ENCODE assay signal across 23 cellular contexts in genomic region chr1:160359559-160360226, GRCh38. TPM values are rescaled to one million over a fixed set of nuclear protein-coding genes. Genes with fewer than 3 reads are reported as not detected.
DNase-seq lines count a peak whose midpoint lies in the region; ATAC-seq and TF ChIP-seq lines count a peak whose summit lies in the region.
"Had no signal": no experiment of that assay in that cellular context is flagged by ENCODE, and none has a peak within 500 bp of the region (broad histone marks: within the 10 kb centered on the region; RNA-seq: fewer than 3 reads in every experiment).

No MANE protein-coding gene starts in this region.

- no peaks in the 10 kb centered on the region for H3K27me3 Mint-ChIP-seq in activated T-helper 1 cell treated with anti-CD3 and anti-CD28 coated beads, Interleukin-12 subunit alpha, Interleukin-12 subunit beta, Interleukin-2, Interleukin-4 antibody, amounts not matched to agents 30 ng/mL and 10 ng/mL and 1 ng/mL, durations not matched to agents 14 hours and 24 hours and 36 hours (ENCODE audit: insufficient read depth)
- H3K27me3 Mint-ChIP-seq: CD4-positive, CD25-positive, alpha-beta regulatory T cell had no signal

- intact Hi-C loops in activated T-helper 1 cell treated with anti-CD3 and anti-CD28 coated beads, Interleukin-12 subunit alpha, Interleukin-12 subunit beta, Interleukin-2, Interleukin-4 antibody, amounts not matched to agents 30 ng/mL and 10 ng/mL and 1 ng/mL, durations not matched to agents 14 hours and 24 hours and 36 hours (cut with micrococcal nuclease): no loop called here

- peaks cover 42% of the 10 kb centered on the region for H3K36me3 Mint-ChIP-seq in activated T-helper 1 cell treated with anti-CD3 and anti-CD28 coated beads, Interleukin-12 subunit alpha, Interleukin-12 subunit beta, Interleukin-2, Interleukin-4 antibody, amounts not matched to agents 30 ng/mL and 10 ng/mL and 1 ng/mL, durations not matched to agents 14 hours and 24 hours and 36 hours (ENCODE audit: low read depth)

- H3K4me1 Mint-ChIP-seq in activated T-helper 1 cell treated with anti-CD3 and anti-CD28 coated beads, Interleukin-12 subunit alpha, Interleukin-12 subunit beta, Interleukin-2, Interleukin-4 antibody, amounts not matched to agents 30 ng/mL and 10 ng/mL and 1 ng/mL, durations not matched to agents 14 hours and 24 hours and 36 hours (ENCODE audit: low read depth): no peaks in the 10 kb centered on the region

- no peaks in the 10 kb centered on the region for H3K27me3 ChIP-seq in WERI-Rb-1 (ENCODE audit: insufficient read depth, low read depth, severe bottlenecking)
- no peaks in the 10 kb centered on the region for H3K27me3 ChIP-seq in skeletal muscle tissue (ENCODE audit: control insufficient read depth in 3 of 3, insufficient read depth in 3 of 3, low read length in 3 of 3)
- H3K27me3 ChIP-seq: neural progenitor cell, SJCRH30 had no signal

- peak; percentile 24 for DNase-seq in activated CD8-positive, alpha-beta memory T cell treated with anti-CD3 and anti-CD28 coated beads for 24 hours
- no peak for DNase-seq in activated CD8-positive, alpha-beta memory T cell treated with anti-CD3 and anti-CD28 coated beads, Interleukin-2, amount 50 U/mL, for 4 hours
- DNase-seq in WERI-Rb-1 (no peak), fibroblast of peridontal ligament (ENCODE audit: extremely low read depth) (peak; percentile 26), AML-193 (lab: John Stamatoyannopoulos, UW) (no peak)
- DNase-seq in activated T-helper 1 cell treated with anti-CD3 and anti-CD28 coated beads, Interleukin-12 subunit alpha, Interleukin-12 subunit beta, Interleukin-2, Interleukin-4 antibody, amounts not matched to agents 30 ng/mL and 10 ng/mL and 1 ng/mL, durations not matched to agents 14 hours and 24 hours and 36 hours (ENCODE audit: low spot score): no peak
- DNase-seq: activated CD4-positive, alpha-beta T cell treated with anti-CD3 and anti-CD28 coated beads for 1 hour; activated CD8-positive, alpha-beta memory T cell treated with anti-CD3 and anti-CD28 coated beads, Interleukin-2, amount 50 U/mL, for 48 hours; activated gamma-delta T cell treated with Interleukin-2 at 50 U/mL for 16 hours; CD4-positive, CD25-positive, alpha-beta regulatory T cell; DND-41; NCI-H1694 treated with DMSO at 0.1 percent for 48 hours; NCI-H526; SJCRH30; stimulated activated naive CD4-positive, alpha-beta T cell treated with Interleukin-2 at 50 U/mL for 16 hours; T-helper 2 cell had no signal

- no peak overlapping the region for H3K27ac Mint-ChIP-seq in activated T-helper 1 cell treated with anti-CD3 and anti-CD28 coated beads, Interleukin-12 subunit alpha, Interleukin-12 subunit beta, Interleukin-2, Interleukin-4 antibody, amounts not matched to agents 30 ng/mL and 10 ng/mL and 1 ng/mL, durations not matched to agents 14 hours and 24 hours and 36 hours
- H3K27ac Mint-ChIP-seq: mesothelial cell of epicardium, neural progenitor cell had no signal

- H3K36me3 ChIP-seq in WERI-Rb-1 (peaks cover 63% of the 10 kb centered on the region), skeletal muscle tissue (ENCODE audit: control insufficient read depth in 3 of 3, insufficient read depth in 3 of 3, low read length in 3 of 3) (peaks cover 38 to 45% (median 40%) of the 10 kb centered on the region in 3 donors)

- ATAC-seq in HG03571 (IDR thresholded peaks at IDR 0.05; ENCODE audit: unreplicated experiment): no peak
- ATAC-seq: A549 had no signal

- H3K4me3 ChIP-seq in WERI-Rb-1 (ENCODE audit: low read depth, low read length) (no peak overlapping the region), skeletal muscle tissue (ENCODE audit: low read length in 3 of 3) (no peak overlapping the region)
- H3K4me3 ChIP-seq: A549, neural progenitor cell, SJCRH30 had no signal

- TF ChIP-seq CTCF in WERI-Rb-1 (IDR thresholded peaks at IDR 0.05; ENCODE audit: low read depth, low read length): peak; percentile 30

- H3K9me3 ChIP-seq in WERI-Rb-1 (ENCODE audit: severe bottlenecking): no peaks in the 10 kb centered on the region
- no peaks in the 10 kb centered on the region for H3K9me3 ChIP-seq in skeletal muscle tissue (ENCODE audit: control insufficient read depth in 3 of 3, low read length in 3 of 3)
- H3K9me3 ChIP-seq: A549, SJCRH30 had no signal

- peak overlapping the region; percentile 99 for H3K27ac ChIP-seq in WERI-Rb-1
- H3K27ac ChIP-seq in skeletal muscle tissue (ENCODE audit: low read depth, low read length): peak overlapping the region; percentile 17
- H3K27ac ChIP-seq: A549, neural progenitor cell, SJCRH30 had no signal

- no peak overlapping the region for H3K9ac ChIP-seq in skeletal muscle tissue (ENCODE audit: low read depth in 1 of 3, low read length in 3 of 3)
- H3K9ac ChIP-seq: neural progenitor cell had no signal

- H3K4me1 ChIP-seq in skeletal muscle tissue (ENCODE audit: control insufficient read depth in 3 of 3, insufficient read depth in 3 of 3, low read length in 3 of 3): peaks cover 6 to 14% (median 13%) of the 10 kb centered on the region in 3 donors

- no peak overlapping the region for H3K4me3 Mint-ChIP-seq in activated T-helper 1 cell treated with anti-CD3 and anti-CD28 coated beads, Interleukin-12 subunit alpha, Interleukin-12 subunit beta, Interleukin-2, Interleukin-4 antibody, amounts not matched to agents 30 ng/mL and 10 ng/mL and 1 ng/mL, durations not matched to agents 14 hours and 24 hours and 36 hours
- H3K4me3 Mint-ChIP-seq: CD4-positive, CD25-positive, alpha-beta regulatory T cell; mesothelial cell of epicardium; neural progenitor cell had no signal

- no peaks in the 10 kb centered on the region for H3K9me3 Mint-ChIP-seq in activated T-helper 1 cell treated with anti-CD3 and anti-CD28 coated beads, Interleukin-12 subunit alpha, Interleukin-12 subunit beta, Interleukin-2, Interleukin-4 antibody, amounts not matched to agents 30 ng/mL and 10 ng/mL and 1 ng/mL, durations not matched to agents 14 hours and 24 hours and 36 hours
- H3K9me3 Mint-ChIP-seq: CD4-positive, CD25-positive, alpha-beta regulatory T cell; mesothelial cell of epicardium; neural progenitor cell had no signal

RNA-seq across cellular contexts. Expression of gene NHLH1, which starts 7.2 kb away (rescaled TPM):
- not detected for total RNA-seq in skeletal muscle tissue
- total RNA-seq in activated T-helper 1 cell treated with anti-CD3 and anti-CD28 coated beads, Interleukin-12 subunit alpha, Interleukin-12 subunit beta, Interleukin-2, Interleukin-4 antibody, amounts not matched to agents 30 ng/mL and 10 ng/mL and 1 ng/mL, durations not matched to agents 14 hours and 24 hours and 36 hours: 0.52 and 0.66 TPM in 2 replicates
- total RNA-seq: bronchial epithelial cell; CD4-positive, CD25-positive, alpha-beta regulatory T cell; ureter had no signal

RNA-seq across cellular contexts. Expression of gene NCSTN, which starts 16.5 kb away (rescaled TPM):
- 53.8 TPM for total RNA-seq in skeletal muscle tissue
- total RNA-seq in activated T-helper 1 cell treated with anti-CD3 and anti-CD28 coated beads, Interleukin-12 subunit alpha, Interleukin-12 subunit beta, Interleukin-2, Interleukin-4 antibody, amounts not matched to agents 30 ng/mL and 10 ng/mL and 1 ng/mL, durations not matched to agents 14 hours and 24 hours and 36 hours: 74.8 and 81.6 TPM in 2 replicates

RNA-seq across cellular contexts. Expression of gene COPA, which starts 16.6 kb away (rescaled TPM):
- 211 TPM for total RNA-seq in skeletal muscle tissue
- 123 and 126 TPM in 2 replicates for total RNA-seq in activated T-helper 1 cell treated with anti-CD3 and anti-CD28 coated beads, Interleukin-12 subunit alpha, Interleukin-12 subunit beta, Interleukin-2, Interleukin-4 antibody, amounts not matched to agents 30 ng/mL and 10 ng/mL and 1 ng/mL, durations not matched to agents 14 hours and 24 hours and 36 hours

RNA-seq across cellular contexts. Expression of gene VANGL2, which starts 40.7 kb away (rescaled TPM):
- total RNA-seq in skeletal muscle tissue: 2.1 TPM
- total RNA-seq in activated T-helper 1 cell treated with anti-CD3 and anti-CD28 coated beads, Interleukin-12 subunit alpha, Interleukin-12 subunit beta, Interleukin-2, Interleukin-4 antibody, amounts not matched to agents 30 ng/mL and 10 ng/mL and 1 ng/mL, durations not matched to agents 14 hours and 24 hours and 36 hours: not detected in 2 replicates

Comparison
In these comparisons a context has a peak if more than half of its experiments do, and no peak if none do; other contexts are left out.
1. DNase-seq: peak in activated CD8-positive, alpha-beta memory T cell treated with anti-CD3 and anti-CD28 coated beads for 24 hours (single experiment) and fibroblast of peridontal ligament (single experiment); none in activated CD8-positive, alpha-beta memory T cell treated with anti-CD3 and anti-CD28 coated beads, Interleukin-2, amount 50 U/mL, for 4 hours (single experiment), WERI-Rb-1 (single experiment), AML-193 (0 of 2) and activated T-helper 1 cell treated with anti-CD3 and anti-CD28 coated beads, Interleukin-12 subunit alpha, Interleukin-12 subunit beta, Interleukin-2, Interleukin-4 antibody, amounts not matched to agents 30 ng/mL and 10 ng/mL and 1 ng/mL, durations not matched to agents 14 hours and 24 hours and 36 hours (single experiment).